In the genomic region with DNA sequence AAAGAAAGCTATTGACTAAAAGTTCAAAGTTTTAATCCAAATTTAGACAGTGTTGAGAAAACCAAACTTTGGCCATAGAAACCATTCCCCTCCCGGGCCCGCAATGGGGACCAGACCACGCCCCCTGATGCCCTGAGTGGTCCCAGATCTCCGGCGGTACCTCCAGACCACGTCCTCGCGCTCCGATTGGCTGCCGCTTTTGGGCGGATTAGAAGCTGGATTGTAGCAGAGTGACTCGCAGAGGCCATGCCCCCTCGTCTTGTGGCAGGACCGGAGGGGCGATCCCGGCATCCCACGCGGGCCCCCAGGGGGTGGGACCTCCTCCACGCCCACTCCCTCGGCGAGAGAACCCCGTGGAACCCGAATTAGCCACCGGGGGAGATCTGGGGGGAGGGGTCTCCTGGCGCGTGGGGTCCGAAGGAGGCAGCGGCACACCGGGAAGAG, we compare ENCODE assay signal across 8 cellular contexts. TPM values are rescaled to one million over a fixed set of nuclear protein-coding genes. Genes with fewer than 3 reads are reported as not detected.
DNase-seq lines count a peak whose midpoint lies in the region; ATAC-seq, FAIRE-seq and TF ChIP-seq lines count a peak whose summit lies in the region.

No MANE protein-coding gene starts in this region.

- WGBS in pancreas, 2 donors, result 39 to 45% methylated on average over 29 of the region's 29 CpGs
- WGBS in thymus, result under 1% methylated on average over 29 of the region's 29 CpGs

- no peaks in the 10 kb centered on the region for H3K4me1 ChIP-seq in HUES48 (ENCODE audit: control insufficient read depth, insufficient read depth, low read length)
- H3K4me1 ChIP-seq in pancreas, result no peaks in the 10 kb centered on the region
- peaks cover 15% of the 10 kb centered on the region for H3K4me1 ChIP-seq in thymus (ENCODE audit: control insufficient read depth, insufficient read depth, low read length)

- peaks cover 7% of the 10 kb centered on the region for H3K27me3 Mint-ChIP-seq in glutamatergic neuron (ENCODE audit: unreplicated experiment)

- POLR2A ChIA-PET in GM10248 (lab: Yijun Ruan, JAX), result interaction anchor here (0.6 to 0.9 kb wide), 3 partner anchors 36 to 59 kb away, joined by 3 to 4 read pairs (median 4); no protein-coding TSS in a partner anchor

- H3K27me3 ChIP-seq in HUES48 (ENCODE audit: control insufficient read depth, insufficient read depth, low read length) (no peaks in the 10 kb centered on the region), pancreas (no peaks in the 10 kb centered on the region), thymus (ENCODE audit: control insufficient read depth, insufficient read depth) (peaks cover 2% of the 10 kb centered on the region)

- CTCF ChIA-PET in GM10248 (lab: Yijun Ruan, JAX), result interaction anchor here (0.6 to 2.2 kb wide), 9 partner anchors 8 to 220 kb away, joined by 3 to 30 read pairs (median 7); no protein-coding TSS in a partner anchor

- H3K36me3 Mint-ChIP-seq in glutamatergic neuron (ENCODE audit: unreplicated experiment), result peaks cover 4% of the 10 kb centered on the region

- H3K4me1 Mint-ChIP-seq in glutamatergic neuron (ENCODE audit: low read depth, unreplicated experiment), result peaks cover 2% of the 10 kb centered on the region

- no peaks in the 10 kb centered on the region for H3K9me3 ChIP-seq in HUES48 (ENCODE audit: control insufficient read depth, insufficient read depth, low read length)
- no peaks in the 10 kb centered on the region for H3K9me3 ChIP-seq in pancreas
- H3K9me3 ChIP-seq in thymus (ENCODE audit: control insufficient read depth), result no peaks in the 10 kb centered on the region

- ATAC-seq in pancreas, result peak in 3 of 4 donors; percentile 31 to 65 (median 54)
- no peak for ATAC-seq in GM19324 (IDR thresholded peaks at IDR 0.05; ENCODE audit: low FRiP score, unreplicated experiment)

- peak overlapping the region; percentile 78 for H3K4me3 Mint-ChIP-seq in glutamatergic neuron (ENCODE audit: unreplicated experiment)

- no peak for TF ChIP-seq CTCF in GM10248 (IDR thresholded peaks at IDR 0.05; ENCODE audit: control extremely low read depth, extremely low read depth, low read depth, missing control alignments)
- no peak for TF ChIP-seq CTCF in glutamatergic neuron (IDR thresholded peaks at IDR 0.05; ENCODE audit: partially characterized antibody, unreplicated experiment)
- TF ChIP-seq CTCF in pancreas (IDR thresholded peaks at IDR 0.05), result no peak

- H3K36me3 ChIP-seq in HUES48 (ENCODE audit: control insufficient read depth, insufficient read depth, low read length) (no peaks in the 10 kb centered on the region), pancreas (no peaks in the 10 kb centered on the region), thymus (ENCODE audit: control insufficient read depth, insufficient read depth) (no peaks in the 10 kb centered on the region)

- intact Hi-C loops in pancreas (cut with DNase I), result loop anchor here in 2 of 3 donors (2.0 to 10.0 kb wide), 3 partner anchors 42 to 182 kb away; no protein-coding TSS in a partner anchor

- DNase-seq in GM10248 (ENCODE audit: extremely low spot score) (peak; percentile 93), SIG-M5 treated with dmso at 0.1 percent for 504 hours (lab: John Stamatoyannopoulos, UW; ENCODE audit: unreplicated experiment) (peak; percentile 71), glutamatergic neuron (peak; percentile 85), pancreas (peak in 4 of 6 donors; percentile 57 to 76 (median 64))
- DNase-seq in activated naive CD4-positive, alpha-beta T cell treated with anti-CD3 and anti-CD28 coated beads, Interleukin-2, amount 50 U/mL, for 16 hours, result peak; percentile 83

- peak overlapping the region; percentile 90 for H3K27ac ChIP-seq in HUES48 (ENCODE audit: low read depth, low read length)
- H3K27ac ChIP-seq in pancreas, result no peak overlapping the region
- H3K27ac ChIP-seq in thymus (ENCODE audit: low read depth), result peak overlapping the region; percentile 83

- no peak overlapping the region for H3K9ac ChIP-seq in HUES48 (ENCODE audit: low read depth, low read length)

- H3K27ac Mint-ChIP-seq in glutamatergic neuron (ENCODE audit: unreplicated experiment), result peak overlapping the region; percentile 28

- H3K4me3 ChIP-seq in HUES48 (ENCODE audit: low read depth, low read length) (peak overlapping the region; percentile 64), pancreas (peak overlapping the region in 1 of 4 donors; percentile 18), thymus (ENCODE audit: low read length) (peak overlapping the region; percentile 4)

- H3K9me3 Mint-ChIP-seq in glutamatergic neuron (ENCODE audit: unreplicated experiment), result peaks cover 6% of the 10 kb centered on the region

- FAIRE-seq in pancreas (lab: Jason Lieb, UNC), result no peak

RNA-seq across cellular contexts. Expression of a gene that starts 0.8 kb away (rescaled TPM):
- total RNA-seq in glutamatergic neuron (ENCODE audit: unreplicated experiment) (1.0 TPM), pancreas (1 to 10 TPM in 4 of 6 donors, under 1 TPM in 2; 0.69 to 4.0 (median 1.7) TPM)
- polyA plus RNA-seq in pancreas (10 to 100 TPM in 1 of 2 donors, 1 to 10 TPM in 1; 8.5 to 25.4 TPM), thymus (20.4 TPM)

RNA-seq across cellular contexts. Expression of a gene that starts 26.3 kb away (rescaled TPM):
- total RNA-seq in glutamatergic neuron (ENCODE audit: unreplicated experiment) (22.3 TPM), pancreas (10 to 100 TPM; 26.6 to 53.8 (median 36.3) TPM)
- polyA plus RNA-seq in pancreas (10 to 100 TPM; 59.7 to 91.8 TPM), thymus (37.5 TPM)

RNA-seq across cellular contexts. Expression of a gene that starts 31.3 kb away (rescaled TPM):
- total RNA-seq in glutamatergic neuron (ENCODE audit: unreplicated experiment), result 9.4 TPM
- 10 to 100 TPM in 2 of 6 donors, 1 to 10 TPM in 4; 5.9 to 19.7 (median 8.7) TPM for total RNA-seq in pancreas
- 10 to 100 TPM; 18.2 to 28.3 TPM for polyA plus RNA-seq in pancreas
- 17.3 TPM for polyA plus RNA-seq in thymus

RNA-seq across cellular contexts. Expression of a gene that starts 35.1 kb away (rescaled TPM):
- 106 TPM for total RNA-seq in glutamatergic neuron (ENCODE audit: unreplicated experiment)
- 10 to 100 TPM in 5 of 6 donors, 1 to 10 TPM in 1; 8.1 to 20.6 (median 12.4) TPM for total RNA-seq in pancreas
- polyA plus RNA-seq in pancreas, result 10 to 100 TPM; 28.2 to 53.2 TPM
- polyA plus RNA-seq in thymus, result 40.0 TPM

Comparison
In these comparisons a context has a peak if more than half of its experiments do, and no peak if none do; other contexts are left out.
1. H3K27ac ChIP-seq: peak in HUES48 (single experiment) and thymus (single experiment); none in pancreas (0 of 4).
2. Peak in every context shown above with its lines, with median percentiles within 50 percentile points of each other: DNase-seq.